Comparison of ENCODE assay signal across 16 cellular contexts in genomic region chr4:121777625-121778024, GRCh38. TPM values are rescaled to one million over a fixed set of nuclear protein-coding genes. Genes with fewer than 3 reads are reported as not detected.
DNase-seq lines count a peak whose midpoint lies in the region; ATAC-seq and TF ChIP-seq lines count a peak whose summit lies in the region.
"Had no signal": no experiment of that assay in that cellular context is flagged by ENCODE, and none has a peak within 500 bp of the region (broad histone marks: within the 10 kb centered on the region; RNA-seq: fewer than 3 reads in every experiment).

No MANE protein-coding gene starts in this region.

- no peaks in the 10 kb centered on the region for H3K27me3 ChIP-seq in gastrocnemius medialis
- H3K27me3 ChIP-seq: brain microvascular endothelial cell had no signal

- intact Hi-C loops in gastrocnemius medialis (cut with DNase I; ENCODE audit: low total_unique reads): no loop called here

- no peak overlapping the region for H3K4me3 ChIP-seq in gastrocnemius medialis
- H3K4me3 ChIP-seq: skin epidermis had no signal

- TF ChIP-seq POLR2A in gastrocnemius medialis (IDR thresholded peaks at IDR 0.05): no peak

- no peaks in the 10 kb centered on the region for H3K36me3 ChIP-seq in gastrocnemius medialis
- H3K36me3 ChIP-seq: brain microvascular endothelial cell, WERI-Rb-1 had no signal

- H3K4me1 ChIP-seq in gastrocnemius medialis: no peaks in the 10 kb centered on the region

- H3K27ac ChIP-seq in gastrocnemius medialis: no peak overlapping the region
- H3K27ac ChIP-seq: brain microvascular endothelial cell, WERI-Rb-1 had no signal

- in situ Hi-C loops in gastrocnemius medialis (cut with MboI; ENCODE audit: low sequenced_read_pairs in 4 of 4): no loop called here

- no peak for TF ChIP-seq CTCF in gastrocnemius medialis (IDR thresholded peaks at IDR 0.05 in 4 of 5, conservative IDR thresholded peaks at IDR 0.05 in 1 of 5)

- no peaks in the 10 kb centered on the region for H3K9me3 ChIP-seq in gastrocnemius medialis

- DNase-seq in NCI-H510A (lab: John Stamatoyannopoulos, UW) (peak; percentile 7), NCI-H510A treated with DMSO at 0.1 percent for 48 hours (lab: John Stamatoyannopoulos, UW) (no peak), M059J (ENCODE audit: low read depth) (peak; percentile 76), retina (peak; percentile 42), gastrocnemius medialis (no peak), cortex of kidney (lab: John Stamatoyannopoulos, UW) (no peak)
- DNase-seq: activated T-cell treated with anti-CD3 and anti-CD28 coated beads, Interleukin-2, amount 50 U/mL, for 24 hours; brain microvascular endothelial cell; RPMI8226; WERI-Rb-1 had no signal

- ATAC-seq in HG02623 (IDR thresholded peaks at IDR 0.05; ENCODE audit: unreplicated experiment) (peak; percentile 67), HG02763 (IDR thresholded peaks at IDR 0.05; ENCODE audit: unreplicated experiment) (no peak), gastrocnemius medialis (no peak)

RNA-seq across cellular contexts. Expression of gene SMIM43, which starts 12.7 kb away (rescaled TPM):
- 1.3 and 1.4 TPM in 2 replicates for total RNA-seq in M059J (2014; rRNA removed; shearing (Covaris generic))
- not detected for total RNA-seq in gastrocnemius medialis
- total RNA-seq: endothelial cell of umbilical vein, mucosa of gallbladder, ureter had no signal

RNA-seq across cellular contexts. Expression of gene EXOSC9, which starts 23.5 kb away (rescaled TPM):
- 45.7 and 47.6 TPM in 2 replicates for total RNA-seq in M059J (2014; rRNA removed; shearing (Covaris generic))
- 10 to 100 TPM; 13.4 to 28.8 (median 19.9) TPM for total RNA-seq in gastrocnemius medialis

RNA-seq across cellular contexts. Expression of gene CCNA2, which starts 46.1 kb away (rescaled TPM):
- 92.6 and 118 TPM in 2 replicates for total RNA-seq in M059J (2014; rRNA removed; shearing (Covaris generic))
- under 1 TPM in 3 of 4 donors, not detected in 1; 0.20 to 0.60 (median 0.36) TPM for total RNA-seq in gastrocnemius medialis

Comparison
In these comparisons a context has a peak if more than half of its experiments do, and no peak if none do; other contexts are left out.
1. DNase-seq: peak in NCI-H510A (single experiment), M059J (single experiment) and retina (single experiment); none in NCI-H510A treated with DMSO at 0.1 percent for 48 hours (single experiment), gastrocnemius medialis (0 of 2) and cortex of kidney (single experiment).
2. RNA of gene CCNA2, which starts 46.1 kb away (total RNA-seq): 92.6 to 118 TPM in M059J; 0.20 to 0.60 TPM in gastrocnemius medialis; every median in the first group is over 10 times any median in the second.